ENCODE assay signal across 11 cellular contexts in the genomic region with DNA sequence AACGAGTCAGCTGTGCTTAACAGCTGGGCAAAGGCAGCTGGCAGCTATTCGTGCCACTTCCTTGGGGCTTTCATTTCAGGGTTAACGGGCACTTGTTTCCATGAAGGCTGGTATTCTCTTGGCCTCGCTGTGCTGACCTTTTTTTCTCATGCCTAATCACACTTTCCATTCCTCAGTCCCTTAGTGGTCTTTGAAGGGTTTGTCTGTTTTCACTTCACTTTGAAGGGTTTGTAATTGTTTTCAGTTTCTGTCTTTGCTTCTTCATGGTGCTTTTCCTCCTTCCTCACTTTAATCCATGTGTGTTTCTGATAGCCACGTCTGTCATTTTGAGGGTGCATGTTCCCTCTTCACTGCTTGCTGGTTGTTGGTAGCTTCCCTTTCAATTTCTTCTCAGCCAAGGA. TPM values are rescaled to one million over a fixed set of nuclear protein-coding genes. Genes with fewer than 3 reads are reported as not detected.
DNase-seq lines count a peak whose midpoint lies in the region; ATAC-seq, FAIRE-seq and TF ChIP-seq lines count a peak whose summit lies in the region.
"Had no signal": no experiment of that assay in that cellular context is flagged by ENCODE, and none has a peak within 500 bp of the region (broad histone marks: within the 10 kb centered on the region; RNA-seq: fewer than 3 reads in every experiment).

No MANE protein-coding gene starts in this region.

- H3K27ac Mint-ChIP-seq in CD8-positive, alpha-beta memory T cell = peak overlapping the region in 7 of 8 donors; percentile 12 to 89 (median 71)
- H3K27ac Mint-ChIP-seq in activated T-helper 17 cell treated with anti-CD3 and anti-CD28 coated beads, Interleukin-2, amount 50 U/mL, for 72 hours = peak overlapping the region; percentile 68
- H3K27ac Mint-ChIP-seq in natural killer cell treated with Interleukin-12 subunit alpha and Interleukin-12 subunit beta and Interleukin-15 and Interleukin-18, amount 100 ng/mL, for 72 hours = peak overlapping the region; percentile 87

- intact Hi-C loops in vagina (cut with DNase I) = no loop called here

- H3K36me3 Mint-ChIP-seq in CD8-positive, alpha-beta memory T cell = peaks cover 0 to 80% (median 5%) of the 10 kb centered on the region in 3 donors
- peaks cover 71% of the 10 kb centered on the region for H3K36me3 Mint-ChIP-seq in activated T-helper 17 cell treated with anti-CD3 and anti-CD28 coated beads, Interleukin-2, amount 50 U/mL, for 72 hours (ENCODE audit: low read depth)
- H3K36me3 Mint-ChIP-seq in natural killer cell treated with Interleukin-12 subunit alpha and Interleukin-12 subunit beta and Interleukin-15 and Interleukin-18, amount 100 ng/mL, for 72 hours = no peaks in the 10 kb centered on the region

- no peaks in the 10 kb centered on the region for H3K27me3 Mint-ChIP-seq in CD8-positive, alpha-beta memory T cell
- H3K27me3 Mint-ChIP-seq in activated T-helper 17 cell treated with anti-CD3 and anti-CD28 coated beads, Interleukin-2, amount 50 U/mL, for 72 hours = no peaks in the 10 kb centered on the region
- H3K27me3 Mint-ChIP-seq in natural killer cell treated with Interleukin-12 subunit alpha and Interleukin-12 subunit beta and Interleukin-15 and Interleukin-18, amount 100 ng/mL, for 72 hours = no peaks in the 10 kb centered on the region

- peak; percentile 71 for FAIRE-seq in GM19239 (lab: Jason Lieb, UNC)

- no peak overlapping the region for H3K27ac ChIP-seq in CD8-positive, alpha-beta memory T cell (ENCODE audit: low read depth, low read length)
- no peak overlapping the region for H3K27ac ChIP-seq in vagina
- H3K27ac ChIP-seq: VCaP had no signal

- DNase-seq in CD8-positive, alpha-beta memory T cell = no peak
- DNase-seq in GM19239 (ENCODE audit: insufficient read length, low spot score) = peak; percentile 58
- no peak for DNase-seq in natural killer cell treated with Interleukin-12 subunit alpha and Interleukin-12 subunit beta and Interleukin-15 and Interleukin-18, amount 100 ng/mL, for 72 hours (ENCODE audit: low spot score)
- no peak for DNase-seq in NCI-H748 (lab: John Stamatoyannopoulos, UW; ENCODE audit: unreplicated experiment)
- DNase-seq in vagina (ENCODE audit: extremely low spot score in 2 of 2) = no peak
- DNase-seq: SHP77 treated with DMSO at 0.1 percent for 48 hours; stimulated activated naive CD4-positive, alpha-beta T cell treated with Interleukin-2 at 50 U/mL for 16 hours had no signal

- CTCF ChIA-PET in CD8-positive, alpha-beta memory T cell (lab: Charles Lee) = interaction anchor here (1.5 kb wide), 1 partner anchor 61 kb away, joined by 3 read pairs; the partner anchor contains the start of gene YDJC

- peak; percentile 77 for ATAC-seq in activated T-helper 17 cell treated with anti-CD3 and anti-CD28 coated beads, Interleukin-2, amount 50 U/mL, for 72 hours (replicated peaks)
- peak; percentile 11 to 22 for ATAC-seq in natural killer cell treated with Interleukin-12 subunit alpha and Interleukin-12 subunit beta and Interleukin-15 and Interleukin-18, amount 100 ng/mL, for 72 hours
- ATAC-seq in HG03135 (IDR thresholded peaks at IDR 0.05; ENCODE audit: unreplicated experiment) = no peak
- no peak for ATAC-seq in HG02642 (IDR thresholded peaks at IDR 0.05; ENCODE audit: poor library complexity, unreplicated experiment)

- no peaks in the 10 kb centered on the region for H3K9me3 Mint-ChIP-seq in CD8-positive, alpha-beta memory T cell
- no peaks in the 10 kb centered on the region for H3K9me3 Mint-ChIP-seq in activated T-helper 17 cell treated with anti-CD3 and anti-CD28 coated beads, Interleukin-2, amount 50 U/mL, for 72 hours
- no peaks in the 10 kb centered on the region for H3K9me3 Mint-ChIP-seq in natural killer cell treated with Interleukin-12 subunit alpha and Interleukin-12 subunit beta and Interleukin-15 and Interleukin-18, amount 100 ng/mL, for 72 hours

- no peaks in the 10 kb centered on the region for H3K4me1 ChIP-seq in CD8-positive, alpha-beta memory T cell (ENCODE audit: insufficient read depth, low read length)
- H3K4me1 ChIP-seq in vagina = no peaks in the 10 kb centered on the region

- TF ChIP-seq CTCF in vagina (IDR thresholded peaks at IDR 0.05) = no peak

- POLR2A ChIA-PET in CD8-positive, alpha-beta memory T cell (lab: Charles Lee) = interaction anchor here (0.7 kb wide), 1 partner anchor 105 kb away, joined by 7 read pairs; no protein-coding TSS in a partner anchor

- no peak overlapping the region for H3K4me3 Mint-ChIP-seq in CD8-positive, alpha-beta memory T cell
- peak overlapping the region; percentile 44 for H3K4me3 Mint-ChIP-seq in activated T-helper 17 cell treated with anti-CD3 and anti-CD28 coated beads, Interleukin-2, amount 50 U/mL, for 72 hours
- H3K4me3 Mint-ChIP-seq in natural killer cell treated with Interleukin-12 subunit alpha and Interleukin-12 subunit beta and Interleukin-15 and Interleukin-18, amount 100 ng/mL, for 72 hours = peak overlapping the region; percentile 63

- H3K4me3 ChIP-seq in CD8-positive, alpha-beta memory T cell (ENCODE audit: low read length) = no peak overlapping the region
- H3K4me3 ChIP-seq in vagina = no peak overlapping the region

- no peaks in the 10 kb centered on the region for H3K27me3 ChIP-seq in CD8-positive, alpha-beta memory T cell (ENCODE audit: insufficient read depth, low read length, poor library complexity, severe bottlenecking)
- H3K27me3 ChIP-seq in vagina = no peaks in the 10 kb centered on the region

- H3K4me1 Mint-ChIP-seq in CD8-positive, alpha-beta memory T cell = peaks cover 8 to 19% (median 10%) of the 10 kb centered on the region in 3 donors
- peaks cover 6% of the 10 kb centered on the region for H3K4me1 Mint-ChIP-seq in activated T-helper 17 cell treated with anti-CD3 and anti-CD28 coated beads, Interleukin-2, amount 50 U/mL, for 72 hours
- H3K4me1 Mint-ChIP-seq in natural killer cell treated with Interleukin-12 subunit alpha and Interleukin-12 subunit beta and Interleukin-15 and Interleukin-18, amount 100 ng/mL, for 72 hours (ENCODE audit: low read depth in 2 of 2) = peaks cover 20% of the 10 kb centered on the region in 2 donors

- peaks cover 46% of the 10 kb centered on the region for H3K36me3 ChIP-seq in CD8-positive, alpha-beta memory T cell (ENCODE audit: insufficient read depth, low read length)
- H3K36me3 ChIP-seq in vagina = peaks cover 0 to 55% of the 10 kb centered on the region in 2 donors

- H3K9me3 ChIP-seq in CD8-positive, alpha-beta memory T cell (ENCODE audit: low read length) = no peaks in the 10 kb centered on the region
- no peaks in the 10 kb centered on the region for H3K9me3 ChIP-seq in vagina

- TF ChIP-seq POLR2A in vagina (IDR thresholded peaks at IDR 0.05) = no peak

RNA-seq across cellular contexts. Expression of gene PPIL2, which starts 24.6 kb away (rescaled TPM):
- total RNA-seq in CD8-positive, alpha-beta memory T cell = 10 to 100 TPM; 42.4 to 47.3 TPM
- 38.7 TPM for polyA plus RNA-seq in CD8-positive, alpha-beta memory T cell
- total RNA-seq in activated T-helper 17 cell treated with anti-CD3 and anti-CD28 coated beads, Interleukin-2, amount 50 U/mL, for 72 hours = 10 to 100 TPM; 37.0 to 50.0 TPM
- 10 to 100 TPM; 50.4 to 62.9 TPM for total RNA-seq in natural killer cell treated with Interleukin-12 subunit alpha and Interleukin-12 subunit beta and Interleukin-15 and Interleukin-18, amount 100 ng/mL, for 72 hours
- total RNA-seq in vagina = 44.7 TPM

RNA-seq across cellular contexts. Expression of gene YPEL1, which starts 45.2 kb away (rescaled TPM):
- 1 to 10 TPM; 2.4 to 2.6 TPM for total RNA-seq in CD8-positive, alpha-beta memory T cell
- 27.0 TPM for polyA plus RNA-seq in CD8-positive, alpha-beta memory T cell
- 1 to 10 TPM in 1 of 2 donors, under 1 TPM in 1; 0.91 to 4.6 TPM for total RNA-seq in activated T-helper 17 cell treated with anti-CD3 and anti-CD28 coated beads, Interleukin-2, amount 50 U/mL, for 72 hours
- 10 to 100 TPM; 14.2 to 19.0 TPM for total RNA-seq in natural killer cell treated with Interleukin-12 subunit alpha and Interleukin-12 subunit beta and Interleukin-15 and Interleukin-18, amount 100 ng/mL, for 72 hours
- 4.9 TPM for total RNA-seq in vagina

RNA-seq across cellular contexts. Expression of gene SDF2L1, which starts 48.3 kb away (rescaled TPM):
- 10 to 100 TPM; 71.5 to 74.7 TPM for total RNA-seq in CD8-positive, alpha-beta memory T cell
- polyA plus RNA-seq in CD8-positive, alpha-beta memory T cell = 99.6 TPM
- 10 to 100 TPM; 15.3 to 48.5 TPM for total RNA-seq in activated T-helper 17 cell treated with anti-CD3 and anti-CD28 coated beads, Interleukin-2, amount 50 U/mL, for 72 hours
- total RNA-seq in natural killer cell treated with Interleukin-12 subunit alpha and Interleukin-12 subunit beta and Interleukin-15 and Interleukin-18, amount 100 ng/mL, for 72 hours = 100 to 1,000 TPM; 102 to 127 TPM
- total RNA-seq in vagina = 33.9 TPM

RNA-seq across cellular contexts. Expression of gene CCDC116, which starts 57.8 kb away (rescaled TPM):
- total RNA-seq in CD8-positive, alpha-beta memory T cell = under 1 TPM; 0.48 to 0.51 TPM
- polyA plus RNA-seq in CD8-positive, alpha-beta memory T cell = not detected
- total RNA-seq in activated T-helper 17 cell treated with anti-CD3 and anti-CD28 coated beads, Interleukin-2, amount 50 U/mL, for 72 hours = under 1 TPM; 0.29 to 0.37 TPM
- 1 to 10 TPM; 2.0 to 2.5 TPM for total RNA-seq in natural killer cell treated with Interleukin-12 subunit alpha and Interleukin-12 subunit beta and Interleukin-15 and Interleukin-18, amount 100 ng/mL, for 72 hours
- total RNA-seq in vagina = not detected

Comparison
In these comparisons a context has a peak if more than half of its experiments do, and no peak if none do; other contexts are left out.
1. H3K4me3 Mint-ChIP-seq: peak in activated T-helper 17 cell treated with anti-CD3 and anti-CD28 coated beads, Interleukin-2, amount 50 U/mL, for 72 hours (single experiment) and natural killer cell treated with Interleukin-12 subunit alpha and Interleukin-12 subunit beta and Interleukin-15 and Interleukin-18, amount 100 ng/mL, for 72 hours (single experiment); none in CD8-positive, alpha-beta memory T cell (0 of 7).
2. ATAC-seq: peak in activated T-helper 17 cell treated with anti-CD3 and anti-CD28 coated beads, Interleukin-2, amount 50 U/mL, for 72 hours (single experiment) and natural killer cell treated with Interleukin-12 subunit alpha and Interleukin-12 subunit beta and Interleukin-15 and Interleukin-18, amount 100 ng/mL, for 72 hours (2 of 2); none in HG03135 (single experiment) and HG02642 (single experiment).
3. Peak in every context shown above with its lines, with median percentiles within 50 percentile points of each other: H3K27ac Mint-ChIP-seq.